ENCODE assay signal across 16 cellular contexts in genomic region chr11:6596237-6596877, GRCh38. TPM values are rescaled to one million over a fixed set of nuclear protein-coding genes. Genes with fewer than 3 reads are reported as not detected.
DNase-seq lines count a peak whose midpoint lies in the region; ATAC-seq and TF ChIP-seq lines count a peak whose summit lies in the region.
"Had no signal": no experiment of that assay in that cellular context is flagged by ENCODE, and none has a peak within 500 bp of the region (broad histone marks: within the 10 kb centered on the region; RNA-seq: fewer than 3 reads in every experiment).

No MANE protein-coding gene starts in this region.

- no peaks in the 10 kb centered on the region for H3F3A ChIP-seq in SK-N-SH (replicated peaks; ENCODE audit: insufficient read depth)

- peaks cover 33% of the 10 kb centered on the region for H3K79me2 ChIP-seq in SK-N-SH (ENCODE audit: insufficient read depth)

- H3K4me2 ChIP-seq in SK-N-SH: no peak overlapping the region

- H3K36me3 Mint-ChIP-seq in activated T-cell treated with anti-CD3 and anti-CD28 coated beads, Interleukin-2, amount 50 U/mL, for 24 hours (ENCODE audit: low read depth): peaks cover 97% of the 10 kb centered on the region
- peaks cover 11 to 24% of the 10 kb centered on the region in 2 donors for H3K36me3 Mint-ChIP-seq in activated T-cell treated with anti-CD3 and anti-CD28 coated beads, Interleukin-2, amount 50 U/mL, for 72 hours (ENCODE audit: insufficient read depth in 2 of 2)
- H3K36me3 Mint-ChIP-seq in glutamatergic neuron (ENCODE audit: unreplicated experiment): no peaks in the 10 kb centered on the region
- peaks cover 2 to 85% (median 11%) of the 10 kb centered on the region in 3 donors for H3K36me3 Mint-ChIP-seq in naive thymus-derived CD8-positive, alpha-beta T cell

- H3K27me3 Mint-ChIP-seq in activated T-cell treated with anti-CD3 and anti-CD28 coated beads, Interleukin-2, amount 50 U/mL, for 24 hours: no peaks in the 10 kb centered on the region
- H3K27me3 Mint-ChIP-seq in activated T-cell treated with anti-CD3 and anti-CD28 coated beads, Interleukin-2, amount 50 U/mL, for 72 hours (ENCODE audit: low read depth): no peaks in the 10 kb centered on the region
- H3K27me3 Mint-ChIP-seq in glutamatergic neuron (ENCODE audit: unreplicated experiment): peaks cover 2% of the 10 kb centered on the region
- H3K27me3 Mint-ChIP-seq in naive thymus-derived CD8-positive, alpha-beta T cell: no peaks in the 10 kb centered on the region
- H3K27me3 Mint-ChIP-seq: progenitor cell of endocrine pancreas had no signal

- no peak for TF ChIP-seq POLR2A in spleen (IDR thresholded peaks at IDR 0.05)
- TF ChIP-seq POLR2A in GM18505 (IDR thresholded peaks at IDR 0.05; ENCODE audit: borderline replicate concordance, extremely low read depth, insufficient read depth, insufficient read length): no peak

- H3K9me3 Mint-ChIP-seq in activated T-cell treated with anti-CD3 and anti-CD28 coated beads, Interleukin-2, amount 50 U/mL, for 24 hours: no peaks in the 10 kb centered on the region
- no peaks in the 10 kb centered on the region for H3K9me3 Mint-ChIP-seq in activated T-cell treated with anti-CD3 and anti-CD28 coated beads, Interleukin-2, amount 50 U/mL, for 72 hours
- peaks cover under 1% of the 10 kb centered on the region for H3K9me3 Mint-ChIP-seq in glutamatergic neuron (ENCODE audit: unreplicated experiment)
- no peaks in the 10 kb centered on the region for H3K9me3 Mint-ChIP-seq in naive thymus-derived CD8-positive, alpha-beta T cell
- H3K9me3 Mint-ChIP-seq: immature natural killer cell had no signal

- 94% methylated on average over 5 of the region's 5 CpGs for WGBS in SK-N-SH (ENCODE audit: low lambda C conversion rate)
- 78 to 91% (median 85%) methylated on average over 5 of the region's 5 CpGs for WGBS in spleen, 5 donors

- no peak overlapping the region for H3K4me3 ChIP-seq in tibial artery
- no peak overlapping the region for H3K4me3 ChIP-seq in SK-N-SH (ENCODE audit: low read depth in 2 of 2, low read length in 1 of 2)
- no peak overlapping the region for H3K4me3 ChIP-seq in spleen

- intact Hi-C loops in tibial artery (cut with DNase I; ENCODE audit: low total_unique reads): no loop called here
- intact Hi-C loops in spleen (cut with DNase I; ENCODE audit: low total_unique reads): loop anchor here (10.0 kb wide), 1 partner anchor 62 kb away; no protein-coding TSS in a partner anchor

- no peak for TF ChIP-seq CTCF in glutamatergic neuron (IDR thresholded peaks at IDR 0.05; ENCODE audit: partially characterized antibody, unreplicated experiment)
- no peak for TF ChIP-seq CTCF in tibial artery (IDR thresholded peaks at IDR 0.05)
- TF ChIP-seq CTCF in SK-N-SH (IDR thresholded peaks at IDR 0.05): no peak
- no peak for TF ChIP-seq CTCF in spleen (IDR thresholded peaks at IDR 0.05 in 8 of 11, conservative IDR thresholded peaks at IDR 0.05 in 3 of 11)

- no peak for DNase-seq in activated T-cell treated with anti-CD3 and anti-CD28 coated beads, Interleukin-2, amount 50 U/mL, for 24 hours
- DNase-seq in activated T-cell treated with anti-CD3 and anti-CD28 coated beads, Interleukin-2, amount 50 U/mL, for 72 hours: no peak
- DNase-seq in glutamatergic neuron (no peak), tibial artery (no peak), SK-N-SH (no peak), spleen (no peak)
- DNase-seq in naive thymus-derived CD8-positive, alpha-beta T cell: no peak
- DNase-seq: activated CD4-positive, CD25-positive, alpha-beta regulatory T cell treated with anti-CD3 and anti-CD28 coated beads, Interleukin-2, amount 50 U/mL, for 72 hours; foreskin fibroblast; GDM1; immature natural killer cell; NCI-H1694 treated with DMSO at 0.1 percent for 48 hours; NCI-H526 had no signal

- no peak overlapping the region for H3K9ac ChIP-seq in SK-N-SH

- H3K36me3 ChIP-seq in tibial artery (peaks cover 22 to 61% (median 38%) of the 10 kb centered on the region in 3 donors), SK-N-SH (replicated peaks in 1 of 2; ENCODE audit: control insufficient read depth in 1 of 2, insufficient read depth in 2 of 2, low read length in 1 of 2) (peaks cover 23 to 74% of the 10 kb centered on the region in 2 experiments), spleen (peaks cover 0 to 99% (median 66%) of the 10 kb centered on the region in 6 donors)

- H3K4me1 ChIP-seq in tibial artery: peaks cover 0 to 66% (median 40%) of the 10 kb centered on the region in 4 donors
- H3K4me1 ChIP-seq in SK-N-SH (ENCODE audit: control insufficient read depth in 1 of 2, insufficient read depth in 2 of 2, low read depth in 1 of 2, low read length in 1 of 2): no peaks in the 10 kb centered on the region; a peak in 1 of 4 replicates
- H3K4me1 ChIP-seq in spleen: peaks cover 3 to 27% (median 15%) of the 10 kb centered on the region in 6 donors

- no peak for TF ChIP-seq RAD21 in SK-N-SH (IDR thresholded peaks at IDR 0.05; ENCODE audit: low read length)

- POLR2A ChIA-PET in naive thymus-derived CD8-positive, alpha-beta T cell (lab: Charles Lee): no interaction called here
- POLR2A ChIA-PET in SK-N-SH (lab: Yijun Ruan, JAX): interaction anchor here (0.8 kb wide), 1 partner anchor 87 kb away, joined by 3 read pairs; the partner anchor contains the start of gene MRPL17

- no peak for TF ChIP-seq EP300 in SK-N-SH (IDR thresholded peaks at IDR 0.05; ENCODE audit: borderline replicate concordance in 1 of 2, low read depth in 1 of 2, low read length in 1 of 2)

- no peaks in the 10 kb centered on the region for H3K9me2 ChIP-seq in SK-N-SH

- CTCF ChIA-PET in SK-N-SH (lab: Yijun Ruan, JAX): interaction anchor here (0.9 to 2.5 kb wide), 3 partner anchors 13 to 65 kb away, joined by 3 to 9 read pairs (median 3); no protein-coding TSS in a partner anchor

- H2AFZ ChIP-seq in SK-N-SH (ENCODE audit: low read depth): no peak overlapping the region

- H3K27ac Mint-ChIP-seq in activated T-cell treated with anti-CD3 and anti-CD28 coated beads, Interleukin-2, amount 50 U/mL, for 24 hours: peak overlapping the region; percentile 3
- no peak overlapping the region for H3K27ac Mint-ChIP-seq in activated T-cell treated with anti-CD3 and anti-CD28 coated beads, Interleukin-2, amount 50 U/mL, for 72 hours
- peak overlapping the region; percentile 85 for H3K27ac Mint-ChIP-seq in glutamatergic neuron (ENCODE audit: unreplicated experiment)
- peak overlapping the region in 6 of 10 donors; percentile 5 to 67 (median 32) for H3K27ac Mint-ChIP-seq in naive thymus-derived CD8-positive, alpha-beta T cell

- H3K9me3 ChIP-seq in tibial artery (no peaks in the 10 kb centered on the region), SK-N-SH (no peaks in the 10 kb centered on the region), spleen (no peaks in the 10 kb centered on the region)

- H3K27me3 ChIP-seq in tibial artery (no peaks in the 10 kb centered on the region), SK-N-SH (ENCODE audit: insufficient read depth) (no peaks in the 10 kb centered on the region), spleen (replicated peaks in 1 of 7) (no peaks in the 10 kb centered on the region)

- no peak overlapping the region for H3K4me3 Mint-ChIP-seq in activated T-cell treated with anti-CD3 and anti-CD28 coated beads, Interleukin-2, amount 50 U/mL, for 24 hours
- H3K4me3 Mint-ChIP-seq in activated T-cell treated with anti-CD3 and anti-CD28 coated beads, Interleukin-2, amount 50 U/mL, for 72 hours: no peak overlapping the region
- peak overlapping the region; percentile 40 for H3K4me3 Mint-ChIP-seq in glutamatergic neuron (ENCODE audit: unreplicated experiment)
- no peak overlapping the region for H3K4me3 Mint-ChIP-seq in naive thymus-derived CD8-positive, alpha-beta T cell
- H3K4me3 Mint-ChIP-seq: immature natural killer cell had no signal

- peak overlapping the region; percentile 56 to 78 for H3K27ac ChIP-seq in tibial artery
- no peak overlapping the region for H3K27ac ChIP-seq in SK-N-SH (ENCODE audit: low read depth in 2 of 2, low read length in 1 of 2)
- H3K27ac ChIP-seq in spleen: no peak overlapping the region
- H3K27ac ChIP-seq: HL-60 had no signal

- H3K4me1 Mint-ChIP-seq in activated T-cell treated with anti-CD3 and anti-CD28 coated beads, Interleukin-2, amount 50 U/mL, for 24 hours (ENCODE audit: low read depth): peaks cover 24% of the 10 kb centered on the region
- peaks cover 34% of the 10 kb centered on the region for H3K4me1 Mint-ChIP-seq in activated T-cell treated with anti-CD3 and anti-CD28 coated beads, Interleukin-2, amount 50 U/mL, for 72 hours (ENCODE audit: low read depth)
- peaks cover 20% of the 10 kb centered on the region for H3K4me1 Mint-ChIP-seq in glutamatergic neuron (ENCODE audit: low read depth, unreplicated experiment)
- peaks cover 38 to 73% (median 45%) of the 10 kb centered on the region in 4 donors for H3K4me1 Mint-ChIP-seq in naive thymus-derived CD8-positive, alpha-beta T cell

- no peak for ATAC-seq in activated T-cell treated with anti-CD3 and anti-CD28 coated beads, Interleukin-2, amount 50 U/mL, for 72 hours (replicated peaks in 1 of 2)
- no peak for ATAC-seq in naive thymus-derived CD8-positive, alpha-beta T cell
- no peak for ATAC-seq in GM18505 (IDR thresholded peaks at IDR 0.05; ENCODE audit: unreplicated experiment)

- no peaks in the 10 kb centered on the region for H4K20me1 ChIP-seq in SK-N-SH (ENCODE audit: insufficient read depth)

RNA-seq across cellular contexts. Expression of gene RRP8, which starts 7.1 kb away (rescaled TPM):
- total RNA-seq in activated T-cell treated with anti-CD3 and anti-CD28 coated beads, Interleukin-2, amount 50 U/mL, for 72 hours: 10 to 100 TPM; 25.0 to 31.5 TPM
- total RNA-seq in glutamatergic neuron (ENCODE audit: unreplicated experiment) (16.2 TPM), spleen (10 to 100 TPM; 17.0 to 26.0 (median 22.7) TPM)
- 10 to 100 TPM; 35.3 to 35.7 TPM for total RNA-seq in naive thymus-derived CD8-positive, alpha-beta T cell
- 10 to 100 TPM; 17.8 to 25.9 (median 20.9) TPM for polyA plus RNA-seq in naive thymus-derived CD8-positive, alpha-beta T cell
- polyA plus RNA-seq in SK-N-SH (2012; rRNA removed) (7.8 and 8.6 TPM in 2 replicates), spleen (10 to 100 TPM; 23.7 to 28.4 (median 26.5) TPM)
- 8.1 and 9.8 TPM in 2 replicates for polyA plus RNA-seq in SK-N-SH (2012; cell fraction: cytosol; rRNA removed)
- 16.9 and 18.8 TPM in 2 replicates for polyA plus RNA-seq in SK-N-SH (2012; cell fraction: nucleus; rRNA removed)

RNA-seq across cellular contexts. Expression of gene ILK, which starts 7.2 kb away (rescaled TPM):
- total RNA-seq in activated T-cell treated with anti-CD3 and anti-CD28 coated beads, Interleukin-2, amount 50 U/mL, for 72 hours: 100 to 1,000 TPM; 114 to 118 TPM
- total RNA-seq in glutamatergic neuron (ENCODE audit: unreplicated experiment): 168 TPM
- total RNA-seq in naive thymus-derived CD8-positive, alpha-beta T cell: 10 to 100 TPM; 88.5 to 93.5 TPM
- polyA plus RNA-seq in naive thymus-derived CD8-positive, alpha-beta T cell: 10 to 100 TPM; 63.7 to 72.5 (median 68.5) TPM
- 241 and 268 TPM in 2 replicates for polyA plus RNA-seq in SK-N-SH (2012; rRNA removed)
- polyA plus RNA-seq in SK-N-SH (2012; cell fraction: cytosol; rRNA removed): 142 and 187 TPM in 2 replicates
- 370 and 429 TPM in 2 replicates for polyA plus RNA-seq in SK-N-SH (2012; cell fraction: nucleus; rRNA removed)
- total RNA-seq in spleen: 100 to 1,000 TPM; 122 to 194 (median 141) TPM
- 100 to 1,000 TPM in 1 of 3 donors, 10 to 100 TPM in 2; 71.4 to 108 (median 76.5) TPM for polyA plus RNA-seq in spleen

RNA-seq across cellular contexts. Expression of gene TAF10, which starts 15.7 kb away (rescaled TPM):
- 100 to 1,000 TPM; 108 to 123 TPM for total RNA-seq in activated T-cell treated with anti-CD3 and anti-CD28 coated beads, Interleukin-2, amount 50 U/mL, for 72 hours
- 124 TPM for total RNA-seq in glutamatergic neuron (ENCODE audit: unreplicated experiment)
- 100 to 1,000 TPM; 107 to 116 TPM for total RNA-seq in naive thymus-derived CD8-positive, alpha-beta T cell
- polyA plus RNA-seq in naive thymus-derived CD8-positive, alpha-beta T cell: 100 to 1,000 TPM; 247 to 332 (median 249) TPM
- 163 and 213 TPM in 2 replicates for polyA plus RNA-seq in SK-N-SH (2012; rRNA removed)
- polyA plus RNA-seq in SK-N-SH (2012; cell fraction: cytosol; rRNA removed): 157 and 188 TPM in 2 replicates
- polyA plus RNA-seq in SK-N-SH (2012; cell fraction: nucleus; rRNA removed): 180 and 245 TPM in 2 replicates
- total RNA-seq in spleen: 100 to 1,000 TPM; 133 to 159 (median 148) TPM
- 100 to 1,000 TPM; 103 to 151 (median 140) TPM for polyA plus RNA-seq in spleen

RNA-seq across cellular contexts. Expression of gene TPP1, which starts 22.9 kb away (rescaled TPM):
- total RNA-seq in activated T-cell treated with anti-CD3 and anti-CD28 coated beads, Interleukin-2, amount 50 U/mL, for 72 hours: 10 to 100 TPM; 56.0 to 62.1 TPM
- 37.7 TPM for total RNA-seq in glutamatergic neuron (ENCODE audit: unreplicated experiment)
- total RNA-seq in naive thymus-derived CD8-positive, alpha-beta T cell: 100 to 1,000 TPM; 130 TPM
- polyA plus RNA-seq in naive thymus-derived CD8-positive, alpha-beta T cell: 100 to 1,000 TPM in 1 of 3 donors, 10 to 100 TPM in 2; 84.8 to 107 (median 85.1) TPM
- polyA plus RNA-seq in SK-N-SH (2012; rRNA removed): 94.0 and 105 TPM in 2 replicates
- 81.8 and 90.2 TPM in 2 replicates for polyA plus RNA-seq in SK-N-SH (2012; cell fraction: cytosol; rRNA removed)
- 115 and 129 TPM in 2 replicates for polyA plus RNA-seq in SK-N-SH (2012; cell fraction: nucleus; rRNA removed)
- 100 to 1,000 TPM; 159 to 306 (median 232) TPM for total RNA-seq in spleen
- 10 to 100 TPM; 54.9 to 61.6 (median 60.6) TPM for polyA plus RNA-seq in spleen

RNA-seq across cellular contexts. Expression of gene DCHS1, which starts 59.3 kb away (rescaled TPM):
- 1 to 10 TPM; 2.1 to 2.9 TPM for total RNA-seq in activated T-cell treated with anti-CD3 and anti-CD28 coated beads, Interleukin-2, amount 50 U/mL, for 72 hours
- total RNA-seq in glutamatergic neuron (ENCODE audit: unreplicated experiment): 91.5 TPM
- 10 to 100 TPM; 14.4 to 14.9 TPM for total RNA-seq in naive thymus-derived CD8-positive, alpha-beta T cell
- polyA plus RNA-seq in naive thymus-derived CD8-positive, alpha-beta T cell: 1 to 10 TPM; 2.2 to 6.1 (median 2.9) TPM
- 3.0 and 5.7 TPM in 2 replicates for polyA plus RNA-seq in SK-N-SH (2012; rRNA removed)
- polyA plus RNA-seq in SK-N-SH (2012; cell fraction: cytosol; rRNA removed): 1.0 and 2.3 TPM in 2 replicates
- 8.8 and 12.0 TPM in 2 replicates for polyA plus RNA-seq in SK-N-SH (2012; cell fraction: nucleus; rRNA removed)
- total RNA-seq in spleen: 10 to 100 TPM; 29.8 to 58.8 (median 43.4) TPM
- polyA plus RNA-seq in spleen: 1 to 10 TPM; 1.9 to 7.6 (median 3.1) TPM

Comparison
In these comparisons a context has a peak if more than half of its experiments do, and no peak if none do; other contexts are left out.
1. H3K27ac ChIP-seq: peak in tibial artery (2 of 2); none in SK-N-SH (0 of 2) and spleen (0 of 8).